14 cellular contexts compared by ENCODE assay signal in genomic region chr16:89732142-89732917, GRCh38. TPM values are rescaled to one million over a fixed set of nuclear protein-coding genes. Genes with fewer than 3 reads are reported as not detected.
DNase-seq lines count a peak whose midpoint lies in the region; ATAC-seq and TF ChIP-seq lines count a peak whose summit lies in the region.
"Had no signal": no experiment of that assay in that cellular context is flagged by ENCODE, and none has a peak within 500 bp of the region (broad histone marks: within the 10 kb centered on the region; RNA-seq: fewer than 3 reads in every experiment).

No MANE protein-coding gene starts in this region.

- no peak for TF ChIP-seq CTCF in breast epithelium (IDR thresholded peaks at IDR 0.05)

- peak overlapping the region; percentile 20 for H3K27ac ChIP-seq in CD4-positive, CD25-positive, alpha-beta regulatory T cell (ENCODE audit: insufficient read depth, low read length, poor library complexity, severe bottlenecking)
- no peak overlapping the region for H3K27ac ChIP-seq in breast epithelium
- H3K27ac ChIP-seq: left lung, tibial artery had no signal

- peak overlapping the region in 2 of 4 donors; percentile 58 to 60 for H3K4me3 Mint-ChIP-seq in CD4-positive, CD25-positive, alpha-beta regulatory T cell
- H3K4me3 Mint-ChIP-seq in central memory CD8-positive, alpha-beta T cell: peak overlapping the region; percentile 41

- DNase-seq in CD4-positive, CD25-positive, alpha-beta regulatory T cell: no peak
- DNase-seq in central memory CD8-positive, alpha-beta T cell (ENCODE audit: low spot score in 2 of 2): no peak
- DNase-seq in breast epithelium (ENCODE audit: low spot score in 2 of 2): no peak
- no peak for DNase-seq in CD1c-positive myeloid dendritic cell (ENCODE audit: extremely low spot score)
- no peak for DNase-seq in glomerular visceral epithelial cell (ENCODE audit: extremely low spot score)
- DNase-seq: activated CD4-positive, alpha-beta T cell treated with anti-CD3 and anti-CD28 coated beads, Interleukin-2, amount 50 U/mL, for 4 hours; DMS53; effector CD4-positive, alpha-beta T cell; NCI-H2107; NCI-H82; RPMI8226; tibial artery had no signal

- peak overlapping the region in 1 of 3 donors; percentile 21 for H3K27ac Mint-ChIP-seq in CD4-positive, CD25-positive, alpha-beta regulatory T cell
- peak overlapping the region; percentile 78 for H3K27ac Mint-ChIP-seq in central memory CD8-positive, alpha-beta T cell (ENCODE audit: low read depth)

- no peaks in the 10 kb centered on the region for H3K27me3 ChIP-seq in CD4-positive, CD25-positive, alpha-beta regulatory T cell (ENCODE audit: control insufficient read depth, insufficient read depth, low read length)
- H3K27me3 ChIP-seq in breast epithelium: no peaks in the 10 kb centered on the region
- H3K27me3 ChIP-seq: left lung, tibial artery had no signal

- peaks cover 27% of the 10 kb centered on the region for H3K4me1 ChIP-seq in CD4-positive, CD25-positive, alpha-beta regulatory T cell (ENCODE audit: control insufficient read depth, insufficient read depth, low read length, poor library complexity, severe bottlenecking)
- H3K4me1 ChIP-seq in breast epithelium: no peaks in the 10 kb centered on the region
- H3K4me1 ChIP-seq: left lung, tibial artery had no signal

- intact Hi-C loops in breast epithelium (cut with DNase I; ENCODE audit: low total_unique reads): no loop called here

- no peaks in the 10 kb centered on the region for H3K27me3 Mint-ChIP-seq in CD4-positive, CD25-positive, alpha-beta regulatory T cell
- H3K27me3 Mint-ChIP-seq in central memory CD8-positive, alpha-beta T cell: no peaks in the 10 kb centered on the region

- no peak overlapping the region for H3K4me3 ChIP-seq in CD4-positive, CD25-positive, alpha-beta regulatory T cell (ENCODE audit: low read depth, low read length)
- no peak overlapping the region for H3K4me3 ChIP-seq in breast epithelium
- H3K4me3 ChIP-seq: left lung, tibial artery had no signal

- no peaks in the 10 kb centered on the region for H3K9me3 Mint-ChIP-seq in CD4-positive, CD25-positive, alpha-beta regulatory T cell
- H3K9me3 Mint-ChIP-seq in central memory CD8-positive, alpha-beta T cell: no peaks in the 10 kb centered on the region

- peaks cover 6 to 67% (median 26%) of the 10 kb centered on the region in 4 donors for H3K4me1 Mint-ChIP-seq in CD4-positive, CD25-positive, alpha-beta regulatory T cell
- H3K4me1 Mint-ChIP-seq in central memory CD8-positive, alpha-beta T cell: peaks cover 36% of the 10 kb centered on the region

- H3K36me3 ChIP-seq in CD4-positive, CD25-positive, alpha-beta regulatory T cell (ENCODE audit: control insufficient read depth, insufficient read depth, low read length): peaks cover 90% of the 10 kb centered on the region
- peaks cover 9% of the 10 kb centered on the region for H3K36me3 ChIP-seq in breast epithelium

- ATAC-seq in CD4-positive, CD25-positive, alpha-beta regulatory T cell (ENCODE audit: low read depth in 2 of 2): no peak
- ATAC-seq in central memory CD8-positive, alpha-beta T cell (replicated peaks; ENCODE audit: extremely low read depth, poor library complexity, severe bottlenecking): no peak
- ATAC-seq: left lung had no signal

- no peaks in the 10 kb centered on the region for H3K9me3 ChIP-seq in CD4-positive, CD25-positive, alpha-beta regulatory T cell (ENCODE audit: control insufficient read depth in 2 of 2, low read length in 2 of 2)
- no peaks in the 10 kb centered on the region for H3K9me3 ChIP-seq in breast epithelium
- H3K9me3 ChIP-seq: left lung, tibial artery had no signal

- TF ChIP-seq POLR2A in GM19193 (IDR thresholded peaks at IDR 0.05; ENCODE audit: extremely low read depth, insufficient read depth, insufficient read length) (peak; percentile 16), breast epithelium (IDR thresholded peaks at IDR 0.05) (no peak)

- peaks cover 38% of the 10 kb centered on the region for H3K36me3 Mint-ChIP-seq in CD4-positive, CD25-positive, alpha-beta regulatory T cell
- H3K36me3 Mint-ChIP-seq in central memory CD8-positive, alpha-beta T cell (ENCODE audit: insufficient read depth): peaks cover 96% of the 10 kb centered on the region

RNA-seq across cellular contexts. Expression of gene ZNF276, which starts 11.0 kb away (rescaled TPM):
- 108 TPM for total RNA-seq in CD4-positive, CD25-positive, alpha-beta regulatory T cell
- 10 to 100 TPM; 15.5 to 20.9 (median 19.7) TPM for polyA plus RNA-seq in CD4-positive, CD25-positive, alpha-beta regulatory T cell
- total RNA-seq in breast epithelium: 10 to 100 TPM; 19.2 to 48.5 (median 31.2) TPM

RNA-seq across cellular contexts. Expression of gene VPS9D1, which starts 11.6 kb away (rescaled TPM):
- total RNA-seq in CD4-positive, CD25-positive, alpha-beta regulatory T cell: 22.0 TPM
- under 1 TPM; 0.13 to 0.41 (median 0.34) TPM for polyA plus RNA-seq in CD4-positive, CD25-positive, alpha-beta regulatory T cell
- total RNA-seq in breast epithelium: 1 to 10 TPM; 4.8 to 6.6 (median 5.4) TPM

RNA-seq across cellular contexts. Expression of gene SPATA2L, which starts 30.8 kb away (rescaled TPM):
- total RNA-seq in CD4-positive, CD25-positive, alpha-beta regulatory T cell: 15.6 TPM
- polyA plus RNA-seq in CD4-positive, CD25-positive, alpha-beta regulatory T cell: 1 to 10 TPM; 5.6 to 8.8 (median 8.1) TPM
- total RNA-seq in breast epithelium: 10 to 100 TPM in 2 of 3 donors, 1 to 10 TPM in 1; 9.0 to 15.1 (median 14.3) TPM

RNA-seq across cellular contexts. Expression of gene CDK10, which starts 45.8 kb away (rescaled TPM):
- total RNA-seq in CD4-positive, CD25-positive, alpha-beta regulatory T cell: 97.5 TPM
- polyA plus RNA-seq in CD4-positive, CD25-positive, alpha-beta regulatory T cell: 10 to 100 TPM; 20.5 to 28.0 (median 22.8) TPM
- 10 to 100 TPM; 31.2 to 84.9 (median 67.2) TPM for total RNA-seq in breast epithelium
